ENCODE assay signal across 1 cellular context in genomic region chr22:42601879-42602465, GRCh38.
TF ChIP-seq lines count a peak whose summit lies in the region.

No MANE protein-coding gene starts in this region.

TF ChIP-seq in HepG2, 621 proteins besides CTCF, POLR2A, EP300 and RAD21 (continues in another document):
- TF ChIP-seq ELF3 (CRISPR knock-in tag; IDR thresholded peaks at IDR 0.05) (peak; percentile 78), ZNF282 (IDR thresholded peaks at IDR 0.05; ENCODE audit: partially characterized antibody) (no peak), ZNF703 (CRISPR knock-in tag; IDR thresholded peaks at IDR 0.05; ENCODE audit: borderline replicate concordance) (no peak), HOXA3 (CRISPR knock-in tag; IDR thresholded peaks at IDR 0.05) (peak; percentile 27; the same call in 1 of the 2 replicates), ZNF496 (CRISPR knock-in tag; IDR thresholded peaks at IDR 0.05; ENCODE audit: insufficient replicate concordance) (no peak), MEIS2 (CRISPR knock-in tag; IDR thresholded peaks at IDR 0.05) (peak; percentile 60; the same call in 1 of the 2 replicates), ZNF354B (CRISPR knock-in tag; IDR thresholded peaks at IDR 0.05) (0 out of 2 replicates have a peak, but pooled peaks have one; percentile 55), AGO1 (IDR thresholded peaks at IDR 0.05; ENCODE audit: low read depth, low read length, poor library complexity, severe bottlenecking) (no peak), ZNF530 (CRISPR knock-in tag; IDR thresholded peaks at IDR 0.05; ENCODE audit: low read depth) (no peak), CREM (IDR thresholded peaks at IDR 0.05) (peak; percentile 30; the same call in 1 of the 2 replicates), CREM (CRISPR knock-in tag; IDR thresholded peaks at IDR 0.05) (no peak), KAT2B (IDR thresholded peaks at IDR 0.05; ENCODE audit: borderline replicate concordance, low read depth, low read length) (no peak), POLR2G (IDR thresholded peaks at IDR 0.05; ENCODE audit: low read depth, low read length) (no peak), ATF4 (CRISPR knock-in tag; IDR thresholded peaks at IDR 0.05) (no peak), ZNF709 (CRISPR knock-in tag; IDR thresholded peaks at IDR 0.05) (no peak), MYNN (CRISPR knock-in tag; IDR thresholded peaks at IDR 0.05; ENCODE audit: low read depth) (no peak), PITX1 (CRISPR knock-in tag; IDR thresholded peaks at IDR 0.05) (peak; percentile 75), SP2 (CRISPR knock-in tag; IDR thresholded peaks at IDR 0.05) (no peak), NONO (IDR thresholded peaks at IDR 0.05) (no peak), NONO (CRISPR knock-in tag; conservative IDR thresholded peaks at IDR 0.05) (peak; percentile 82), ZNF552 (CRISPR knock-in tag; IDR thresholded peaks at IDR 0.05; ENCODE audit: borderline replicate concordance) (no peak), TCF7L2 (IDR thresholded peaks at IDR 0.05; ENCODE audit: low read depth, low read length) (no peak), ONECUT2 (CRISPR knock-in tag; IDR thresholded peaks at IDR 0.05) (peak; percentile 22; the same call in 1 of the 2 replicates), MXI1 (IDR thresholded peaks at IDR 0.05; ENCODE audit: borderline replicate concordance, low read depth, low read length) (peak; percentile 59; the same call in 1 of the 3 replicates), DMAP1 (CRISPR knock-in tag; IDR thresholded peaks at IDR 0.05) (peak; percentile 57; the same call in 1 of the 2 replicates), FOXP1 (IDR thresholded peaks at IDR 0.05) (no peak), FOXP1 (CRISPR knock-in tag; IDR thresholded peaks at IDR 0.05) (peak; percentile 5; the same call in 1 of the 2 replicates), IKZF5 (CRISPR knock-in tag; IDR thresholded peaks at IDR 0.05) (peak; percentile 65; the same call in 1 of the 2 replicates), ZNF33A (CRISPR knock-in tag; IDR thresholded peaks at IDR 0.05; ENCODE audit: borderline replicate concordance) (no peak), ZNF10 (CRISPR knock-in tag; IDR thresholded peaks at IDR 0.05; ENCODE audit: borderline replicate concordance, low read depth) (no peak), GMEB2 (CRISPR knock-in tag; IDR thresholded peaks at IDR 0.05; ENCODE audit: low read depth) (no peak), ZNF512 (CRISPR knock-in tag; IDR thresholded peaks at IDR 0.05) (no peak), NR0B2 (CRISPR knock-in tag; IDR thresholded peaks at IDR 0.05) (no peak), PCBP1 (IDR thresholded peaks at IDR 0.05; ENCODE audit: borderline replicate concordance, low read depth, low read length) (no peak), ZBTB44 (CRISPR knock-in tag; IDR thresholded peaks at IDR 0.05) (no peak), ZNF572 (CRISPR knock-in tag; IDR thresholded peaks at IDR 0.05) (peak; percentile 85; the same call in 1 of the 2 replicates), RELA (CRISPR knock-in tag; IDR thresholded peaks at IDR 0.05) (no peak), ZNF878 (CRISPR knock-in tag; IDR thresholded peaks at IDR 0.05) (0 out of 2 replicates have a peak, but pooled peaks have one; percentile 33), HBP1 (CRISPR knock-in tag; IDR thresholded peaks at IDR 0.05; ENCODE audit: low read depth) (peak; percentile 62; the same call in 1 of the 2 replicates), ARNT (IDR thresholded peaks at IDR 0.05) (no peak), POLR2AphosphoS2 (IDR thresholded peaks at IDR 0.05; ENCODE audit: low read depth, low read length) (no peak), ERF (CRISPR knock-in tag; IDR thresholded peaks at IDR 0.05) (no peak), PATZ1 (CRISPR knock-in tag; IDR thresholded peaks at IDR 0.05) (0 out of 2 replicates have a peak, but pooled peaks have one; percentile 49), ZNF264 (CRISPR knock-in tag; IDR thresholded peaks at IDR 0.05) (peak; percentile 96), FOXA3 (CRISPR knock-in tag; IDR thresholded peaks at IDR 0.05) (peak; percentile 46), ZKSCAN5 (CRISPR knock-in tag; IDR thresholded peaks at IDR 0.05) (no peak), SKIL (CRISPR knock-in tag; IDR thresholded peaks at IDR 0.05; ENCODE audit: borderline replicate concordance) (0 out of 2 replicates have a peak, but pooled peaks have one; percentile 36), TEF (CRISPR knock-in tag; IDR thresholded peaks at IDR 0.05) (no peak), ZNF740 (CRISPR knock-in tag; IDR thresholded peaks at IDR 0.05) (no peak), ZNF253 (CRISPR knock-in tag; IDR thresholded peaks at IDR 0.05; ENCODE audit: borderline replicate concordance) (no peak), ZNF451 (CRISPR knock-in tag; IDR thresholded peaks at IDR 0.05) (peak; percentile 25; the same call in 1 of the 2 replicates), RFX5 (IDR thresholded peaks at IDR 0.05; ENCODE audit: low read depth, low read length) (no peak), ZBTB21 (CRISPR knock-in tag; IDR thresholded peaks at IDR 0.05) (no peak), FOXO1 (CRISPR knock-in tag; IDR thresholded peaks at IDR 0.05) (peak; percentile 68; the same call in 1 of the 2 replicates), ZBTB8A (CRISPR knock-in tag; IDR thresholded peaks at IDR 0.05; ENCODE audit: borderline replicate concordance, low read depth) (no peak)
